ENCODE assay signal across 8 cellular contexts in genomic region chr17:29140631-29141483, GRCh38. TPM values are rescaled to one million over a fixed set of nuclear protein-coding genes. Genes with fewer than 3 reads are reported as not detected.
DNase-seq lines count a peak whose midpoint lies in the region; ATAC-seq and TF ChIP-seq lines count a peak whose summit lies in the region.

No MANE protein-coding gene starts in this region.

- peak overlapping the region; percentile 86 to 94 for H3K27ac ChIP-seq in coronary artery
- peak overlapping the region; percentile 79 for H3K27ac ChIP-seq in naive thymus-derived CD4-positive, alpha-beta T cell (ENCODE audit: low read depth, low read length)

- no TSS peak for BruUV-seq in Calu3 (replicated peaks; lab: Mats Ljungman, UMichigan)

- H3K36me3 ChIP-seq in naive thymus-derived CD4-positive, alpha-beta T cell (ENCODE audit: control insufficient read depth in 2 of 3, insufficient read depth in 3 of 3, low read length in 3 of 3), result peaks cover 0 to 9% (median 0%) of the 10 kb centered on the region in 3 experiments

- H3K27ac Mint-ChIP-seq in T-helper 2 cell treated with Interferon-gamma antibody and Interleukin-4, amounts not matched to agents 5 μg/mL and 100 μg/mL, for 36 hours, result peak overlapping the region; percentile 99
- H3K27ac Mint-ChIP-seq in naive thymus-derived CD4-positive, alpha-beta T cell, result peak overlapping the region; percentile 88 to 98 (median 96)
- no peak overlapping the region for H3K27ac Mint-ChIP-seq in Calu3 (ENCODE audit: unreplicated experiment)

- no peaks in the 10 kb centered on the region for H3K9me3 ChIP-seq in naive thymus-derived CD4-positive, alpha-beta T cell (ENCODE audit: control insufficient read depth in 2 of 3, low read length in 3 of 3)

- intact Hi-C loops in naive thymus-derived CD4-positive, alpha-beta T cell (cut with micrococcal nuclease), result loop anchor here (1.0 to 10.0 kb wide), 7 partner anchors 7 to 424 kb away; partner anchors contain the start of genes ABHD15 (in 2 of the 2), TP53I13 (in 2 of the 2), NEK8 (in 1 of the 2) and NUFIP2 (in 1 of the 2)
- intact Hi-C loops in Calu3 (cut with micrococcal nuclease; ENCODE audit: unreplicated experiment), result no loop called here

- no peaks in the 10 kb centered on the region for H3K27me3 Mint-ChIP-seq in T-helper 2 cell treated with Interferon-gamma antibody and Interleukin-4, amounts not matched to agents 5 μg/mL and 100 μg/mL, for 36 hours (ENCODE audit: low read depth)
- H3K27me3 Mint-ChIP-seq in naive thymus-derived CD4-positive, alpha-beta T cell, result no peaks in the 10 kb centered on the region
- no peaks in the 10 kb centered on the region for H3K27me3 Mint-ChIP-seq in Calu3 (ENCODE audit: unreplicated experiment)

- ATAC-seq in naive thymus-derived CD4-positive, alpha-beta T cell, result peak; percentile 70

- H3K9me3 Mint-ChIP-seq in T-helper 2 cell treated with Interferon-gamma antibody and Interleukin-4, amounts not matched to agents 5 μg/mL and 100 μg/mL, for 36 hours, result no peaks in the 10 kb centered on the region
- H3K9me3 Mint-ChIP-seq in naive thymus-derived CD4-positive, alpha-beta T cell, result no peaks in the 10 kb centered on the region
- H3K9me3 Mint-ChIP-seq in Calu3 (ENCODE audit: low read depth, unreplicated experiment), result no peaks in the 10 kb centered on the region

- H3K4me1 ChIP-seq in naive thymus-derived CD4-positive, alpha-beta T cell (ENCODE audit: control insufficient read depth in 2 of 2, insufficient read depth in 2 of 2, low read length in 2 of 2), result peaks cover 36 to 50% of the 10 kb centered on the region in 2 donors

- CTCF ChIA-PET in naive thymus-derived CD4-positive, alpha-beta T cell (lab: Charles Lee), result interaction anchor here (0.6 to 14.3 kb wide), 11 partner anchors 8 to 666 kb away, joined by 3 to 230 read pairs (median 4); partner anchors contain the start of gene MYO18A
- CTCF ChIA-PET in Calu3 (lab: Charles Lee), result interaction anchor here (1.0 to 3.2 kb wide), 3 partner anchors 16 to 24 kb away, joined by 4 to 30 read pairs (median 13); no protein-coding TSS in a partner anchor

- DNase-seq in AG10803 (ENCODE audit: low read depth), result no peak
- no peak for DNase-seq in HFF-Myc (ENCODE audit: extremely low read depth, low read depth)
- DNase-seq in T-helper 2 cell treated with Interferon-gamma antibody and Interleukin-4, amounts not matched to agents 5 μg/mL and 100 μg/mL, for 36 hours (ENCODE audit: low spot score), result peak; percentile 32
- no peak for DNase-seq in coronary artery (ENCODE audit: low spot score)
- DNase-seq in naive thymus-derived CD4-positive, alpha-beta T cell, result peak; percentile 36 to 79 (median 65)
- DNase-seq in Calu3, result no peak
- no peak for DNase-seq in NCI-H1105 (lab: John Stamatoyannopoulos, UW)
- DNase-seq in NK-92 (lab: John Stamatoyannopoulos, UW; ENCODE audit: unreplicated experiment), result no peak

- peak overlapping the region; percentile 94 for H3K4me3 Mint-ChIP-seq in T-helper 2 cell treated with Interferon-gamma antibody and Interleukin-4, amounts not matched to agents 5 μg/mL and 100 μg/mL, for 36 hours
- H3K4me3 Mint-ChIP-seq in naive thymus-derived CD4-positive, alpha-beta T cell, result peak overlapping the region; percentile 83 to 98 (median 91)
- H3K4me3 Mint-ChIP-seq in Calu3 (ENCODE audit: low read depth, unreplicated experiment), result no peak overlapping the region

- no peak for TF ChIP-seq CTCF in AG10803 (conservative IDR thresholded peaks at IDR 0.05; ENCODE audit: low read length)
- TF ChIP-seq CTCF in HFF-Myc (IDR thresholded peaks at IDR 0.05; ENCODE audit: low read depth, low read length, missing control alignments), result no peak
- TF ChIP-seq CTCF in coronary artery (IDR thresholded peaks at IDR 0.05), result no peak
- TF ChIP-seq CTCF in Calu3 (IDR thresholded peaks at IDR 0.05; ENCODE audit: unreplicated experiment), result no peak

- H3K27me3 ChIP-seq in naive thymus-derived CD4-positive, alpha-beta T cell (ENCODE audit: control insufficient read depth in 2 of 2, insufficient read depth in 2 of 2, low read length in 2 of 2), result no peaks in the 10 kb centered on the region

- H3K36me3 Mint-ChIP-seq in T-helper 2 cell treated with Interferon-gamma antibody and Interleukin-4, amounts not matched to agents 5 μg/mL and 100 μg/mL, for 36 hours (ENCODE audit: low read depth), result peaks cover 20% of the 10 kb centered on the region
- H3K36me3 Mint-ChIP-seq in naive thymus-derived CD4-positive, alpha-beta T cell, result peaks cover 0 to 3% (median 0%) of the 10 kb centered on the region in 5 donors
- H3K36me3 Mint-ChIP-seq in Calu3 (ENCODE audit: insufficient read depth, unreplicated experiment), result peaks cover 4% of the 10 kb centered on the region

- POLR2A ChIA-PET in naive thymus-derived CD4-positive, alpha-beta T cell (lab: Charles Lee), result interaction anchor here (0.6 to 3.8 kb wide), 14 partner anchors 8 to 430 kb away, joined by 3 to 28 read pairs (median 4); partner anchors contain the start of genes MYO18A, NUFIP2 and PHF12

- peaks cover 57% of the 10 kb centered on the region for H3K4me1 Mint-ChIP-seq in T-helper 2 cell treated with Interferon-gamma antibody and Interleukin-4, amounts not matched to agents 5 μg/mL and 100 μg/mL, for 36 hours (ENCODE audit: low read depth)
- H3K4me1 Mint-ChIP-seq in naive thymus-derived CD4-positive, alpha-beta T cell, result peaks cover 56 to 76% (median 68%) of the 10 kb centered on the region in 7 donors
- peaks cover 40% of the 10 kb centered on the region for H3K4me1 Mint-ChIP-seq in Calu3 (ENCODE audit: low read depth, unreplicated experiment)

- peak overlapping the region; percentile 66 for H3K4me3 ChIP-seq in AG10803 (ENCODE audit: low read length)
- H3K4me3 ChIP-seq in HFF-Myc (replicated peaks; ENCODE audit: low read depth, low read length), result peak overlapping the region; percentile 36
- peak overlapping the region; percentile 68 for H3K4me3 ChIP-seq in coronary artery
- H3K4me3 ChIP-seq in naive thymus-derived CD4-positive, alpha-beta T cell (ENCODE audit: low read length), result peak overlapping the region; percentile 76

RNA-seq across cellular contexts. Expression of gene MYO18A, which starts 39.3 kb away (rescaled TPM):
- total RNA-seq in naive thymus-derived CD4-positive, alpha-beta T cell, result 100 to 1,000 TPM in 3 of 5 experiments, 10 to 100 TPM in 2; 89.5 to 144 (median 103) TPM
- 10 to 100 TPM; 10.2 to 23.2 TPM for polyA plus RNA-seq in naive thymus-derived CD4-positive, alpha-beta T cell
- 89.9 and 123 TPM in 2 replicates for total RNA-seq in Calu3 (2022)

Comparison
In these comparisons a context has a peak if more than half of its experiments do, and no peak if none do; other contexts are left out.
1. DNase-seq: peak in T-helper 2 cell treated with Interferon-gamma antibody and Interleukin-4, amounts not matched to agents 5 μg/mL and 100 μg/mL, for 36 hours (single experiment) and naive thymus-derived CD4-positive, alpha-beta T cell (9 of 9); none in AG10803 (single experiment), HFF-Myc (single experiment), coronary artery (single experiment), Calu3 (single experiment), NCI-H1105 (single experiment) and NK-92 (single experiment).
2. Peak in every context shown above with its lines, with median percentiles within 50 percentile points of each other: H3K4me3 ChIP-seq.